1 cellular context compared by ENCODE assay signal in the genomic region with DNA sequence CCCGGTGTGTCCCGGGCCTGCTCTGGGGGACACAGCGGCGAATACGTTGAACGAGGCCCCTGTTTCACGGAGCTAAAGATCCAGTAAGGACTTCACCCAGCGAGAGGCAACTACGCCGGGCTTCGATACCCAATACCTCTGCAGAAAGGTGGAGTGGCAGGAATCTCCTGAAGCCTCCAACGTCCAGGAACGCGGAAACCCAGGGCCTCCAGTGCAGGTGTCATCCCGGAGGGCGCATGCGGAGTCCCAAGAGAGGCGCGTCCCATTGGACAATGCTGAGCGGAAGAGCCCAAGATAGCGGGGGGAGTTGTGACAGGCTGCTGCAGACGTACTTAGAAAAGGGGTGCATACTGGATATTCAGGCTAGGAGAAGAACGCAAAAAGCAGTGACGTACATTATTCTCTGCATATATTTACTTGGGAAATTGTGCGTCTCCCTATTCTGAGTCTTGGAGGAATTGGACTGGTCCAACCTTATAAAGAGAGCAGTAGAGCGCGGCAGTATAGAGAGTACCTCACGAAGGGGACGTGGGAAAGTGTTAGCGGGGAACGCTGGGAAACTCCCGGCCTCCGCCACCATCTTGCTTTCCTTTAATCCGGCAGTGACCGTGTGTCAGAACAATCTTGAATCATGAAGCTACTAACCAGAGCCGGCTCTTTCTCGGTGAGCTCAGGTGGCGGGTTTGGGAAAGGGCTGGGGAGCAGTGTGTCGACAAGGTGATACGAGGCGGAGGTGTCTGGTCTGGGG.
TF ChIP-seq lines count a peak whose summit lies in the region.

Gene UQCRC2, plus strand, starts transcription at position 569 of the 748 bp plus-strand sequence. Its CDS starts 63 bp downstream, at position 632.

TF ChIP-seq in HepG2, 621 proteins besides CTCF, POLR2A, EP300 and RAD21 (continued from another document and continues in another):
- TF ChIP-seq ZNF512B (CRISPR knock-in tag; IDR thresholded peaks at IDR 0.05; ENCODE audit: borderline replicate concordance), result no peak
- no peak; the same call in 1 of the 2 replicates for TF ChIP-seq DNMT3B (CRISPR knock-in tag; conservative IDR thresholded peaks at IDR 0.05)
- TF ChIP-seq PLRG1 (conservative IDR thresholded peaks at IDR 0.05), result no peak
- TF ChIP-seq HIVEP1 (CRISPR knock-in tag; IDR thresholded peaks at IDR 0.05), result peak; percentile 86
- TF ChIP-seq TCF7L2 (IDR thresholded peaks at IDR 0.05; ENCODE audit: low read depth, low read length), result no peak
- TF ChIP-seq RFXAP (CRISPR knock-in tag; IDR thresholded peaks at IDR 0.05; ENCODE audit: borderline replicate concordance), result 0 out of 2 replicates have a peak, but pooled peaks have one; percentile 50
- no peak for TF ChIP-seq ZNF703 (CRISPR knock-in tag; IDR thresholded peaks at IDR 0.05; ENCODE audit: borderline replicate concordance)
- peak; percentile 80 for TF ChIP-seq MIXL1 (CRISPR knock-in tag; IDR thresholded peaks at IDR 0.05)
- TF ChIP-seq ZNF558 (CRISPR knock-in tag; IDR thresholded peaks at IDR 0.05; ENCODE audit: borderline replicate concordance), result peak; percentile 96
- TF ChIP-seq, protein P1, sequence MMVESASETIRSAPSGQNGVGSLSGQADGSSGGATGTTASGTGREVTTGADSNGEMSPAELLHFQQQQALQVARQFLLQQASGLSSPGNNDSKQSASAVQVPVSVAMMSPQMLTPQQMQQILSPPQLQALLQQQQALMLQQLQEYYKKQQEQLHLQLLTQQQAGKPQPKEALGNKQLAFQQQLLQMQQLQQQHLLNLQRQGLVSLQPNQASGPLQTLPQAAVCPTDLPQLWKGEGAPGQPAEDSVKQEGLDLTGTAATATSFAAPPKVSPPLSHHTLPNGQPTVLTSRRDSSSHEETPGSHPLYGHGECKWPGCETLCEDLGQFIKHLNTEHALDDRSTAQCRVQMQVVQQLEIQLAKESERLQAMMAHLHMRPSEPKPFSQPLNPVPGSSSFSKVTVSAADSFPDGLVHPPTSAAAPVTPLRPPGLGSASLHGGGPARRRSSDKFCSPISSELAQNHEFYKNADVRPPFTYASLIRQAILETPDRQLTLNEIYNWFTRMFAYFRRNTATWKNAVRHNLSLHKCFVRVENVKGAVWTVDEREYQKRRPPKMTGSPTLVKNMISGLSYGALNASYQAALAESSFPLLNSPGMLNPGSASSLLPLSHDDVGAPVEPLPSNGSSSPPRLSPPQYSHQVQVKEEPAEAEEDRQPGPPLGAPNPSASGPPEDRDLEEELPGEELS (CRISPR knock-in tag; IDR thresholded peaks at IDR 0.05), result peak; percentile 44
- no peak for TF ChIP-seq CHD2 (IDR thresholded peaks at IDR 0.05; ENCODE audit: low read depth, low read length)
- no peak; the same call in 1 of the 2 replicates for TF ChIP-seq CENPT (CRISPR knock-in tag; IDR thresholded peaks at IDR 0.05; ENCODE audit: low read depth)
- TF ChIP-seq, protein P2, sequence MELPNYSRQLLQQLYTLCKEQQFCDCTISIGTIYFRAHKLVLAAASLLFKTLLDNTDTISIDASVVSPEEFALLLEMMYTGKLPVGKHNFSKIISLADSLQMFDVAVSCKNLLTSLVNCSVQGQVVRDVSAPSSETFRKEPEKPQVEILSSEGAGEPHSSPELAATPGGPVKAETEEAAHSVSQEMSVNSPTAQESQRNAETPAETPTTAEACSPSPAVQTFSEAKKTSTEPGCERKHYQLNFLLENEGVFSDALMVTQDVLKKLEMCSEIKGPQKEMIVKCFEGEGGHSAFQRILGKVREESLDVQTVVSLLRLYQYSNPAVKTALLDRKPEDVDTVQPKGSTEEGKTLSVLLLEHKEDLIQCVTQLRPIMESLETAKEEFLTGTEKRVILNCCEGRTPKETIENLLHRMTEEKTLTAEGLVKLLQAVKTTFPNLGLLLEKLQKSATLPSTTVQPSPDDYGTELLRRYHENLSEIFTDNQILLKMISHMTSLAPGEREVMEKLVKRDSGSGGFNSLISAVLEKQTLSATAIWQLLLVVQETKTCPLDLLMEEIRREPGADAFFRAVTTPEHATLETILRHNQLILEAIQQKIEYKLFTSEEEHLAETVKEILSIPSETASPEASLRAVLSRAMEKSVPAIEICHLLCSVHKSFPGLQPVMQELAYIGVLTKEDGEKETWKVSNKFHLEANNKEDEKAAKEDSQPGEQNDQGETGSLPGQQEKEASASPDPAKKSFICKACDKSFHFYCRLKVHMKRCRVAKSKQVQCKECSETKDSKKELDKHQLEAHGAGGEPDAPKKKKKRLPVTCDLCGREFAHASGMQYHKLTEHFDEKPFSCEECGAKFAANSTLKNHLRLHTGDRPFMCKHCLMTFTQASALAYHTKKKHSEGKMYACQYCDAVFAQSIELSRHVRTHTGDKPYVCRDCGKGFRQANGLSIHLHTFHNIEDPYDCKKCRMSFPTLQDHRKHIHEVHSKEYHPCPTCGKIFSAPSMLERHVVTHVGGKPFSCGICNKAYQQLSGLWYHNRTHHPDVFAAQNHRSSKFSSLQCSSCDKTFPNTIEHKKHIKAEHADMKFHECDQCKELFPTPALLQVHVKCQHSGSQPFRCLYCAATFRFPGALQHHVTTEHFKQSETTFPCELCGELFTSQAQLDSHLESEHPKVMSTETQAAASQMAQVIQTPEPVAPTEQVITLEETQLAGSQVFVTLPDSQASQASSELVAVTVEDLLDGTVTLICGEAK (IDR thresholded peaks at IDR 0.05), result no peak
- TF ChIP-seq, protein P2 (CRISPR knock-in tag; IDR thresholded peaks at IDR 0.05), result peak; percentile 80; the same call in 1 of the 2 replicates
- TF ChIP-seq PITX1 (CRISPR knock-in tag; IDR thresholded peaks at IDR 0.05), result peak; percentile 94
- TF ChIP-seq ZFP36L1 (CRISPR knock-in tag; IDR thresholded peaks at IDR 0.05), result peak; percentile 51; the same call in 1 of the 2 replicates
- TF ChIP-seq, protein P3, sequence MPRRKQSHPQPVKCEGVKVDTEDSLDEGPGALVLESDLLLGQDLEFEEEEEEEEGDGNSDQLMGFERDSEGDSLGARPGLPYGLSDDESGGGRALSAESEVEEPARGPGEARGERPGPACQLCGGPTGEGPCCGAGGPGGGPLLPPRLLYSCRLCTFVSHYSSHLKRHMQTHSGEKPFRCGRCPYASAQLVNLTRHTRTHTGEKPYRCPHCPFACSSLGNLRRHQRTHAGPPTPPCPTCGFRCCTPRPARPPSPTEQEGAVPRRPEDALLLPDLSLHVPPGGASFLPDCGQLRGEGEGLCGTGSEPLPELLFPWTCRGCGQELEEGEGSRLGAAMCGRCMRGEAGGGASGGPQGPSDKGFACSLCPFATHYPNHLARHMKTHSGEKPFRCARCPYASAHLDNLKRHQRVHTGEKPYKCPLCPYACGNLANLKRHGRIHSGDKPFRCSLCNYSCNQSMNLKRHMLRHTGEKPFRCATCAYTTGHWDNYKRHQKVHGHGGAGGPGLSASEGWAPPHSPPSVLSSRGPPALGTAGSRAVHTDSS (CRISPR knock-in tag; conservative IDR thresholded peaks at IDR 0.05), result no peak; the same call in 1 of the 2 replicates
- TF ChIP-seq MAFG (CRISPR knock-in tag; IDR thresholded peaks at IDR 0.05), result no peak
- peak; percentile 96 for TF ChIP-seq ZNF605 (CRISPR knock-in tag; IDR thresholded peaks at IDR 0.05)
- TF ChIP-seq, protein P4, sequence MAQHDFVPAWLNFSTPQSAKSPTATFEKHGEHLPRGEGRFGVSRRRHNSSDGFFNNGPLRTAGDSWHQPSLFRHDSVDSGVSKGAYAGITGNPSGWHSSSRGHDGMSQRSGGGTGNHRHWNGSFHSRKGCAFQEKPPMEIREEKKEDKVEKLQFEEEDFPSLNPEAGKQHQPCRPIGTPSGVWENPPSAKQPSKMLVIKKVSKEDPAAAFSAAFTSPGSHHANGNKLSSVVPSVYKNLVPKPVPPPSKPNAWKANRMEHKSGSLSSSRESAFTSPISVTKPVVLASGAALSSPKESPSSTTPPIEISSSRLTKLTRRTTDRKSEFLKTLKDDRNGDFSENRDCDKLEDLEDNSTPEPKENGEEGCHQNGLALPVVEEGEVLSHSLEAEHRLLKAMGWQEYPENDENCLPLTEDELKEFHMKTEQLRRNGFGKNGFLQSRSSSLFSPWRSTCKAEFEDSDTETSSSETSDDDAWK (CRISPR knock-in tag; IDR thresholded peaks at IDR 0.05), result no peak
- TF ChIP-seq RFX5 (IDR thresholded peaks at IDR 0.05; ENCODE audit: low read depth, low read length), result peak; percentile 18
- TF ChIP-seq TEAD2 (CRISPR knock-in tag; IDR thresholded peaks at IDR 0.05), result peak; percentile 65; the same call in 1 of the 2 replicates
- peak; percentile 66 for TF ChIP-seq ARNT2 (CRISPR knock-in tag; IDR thresholded peaks at IDR 0.05; ENCODE audit: low read depth)
- TF ChIP-seq TEAD3 (CRISPR knock-in tag; optimal IDR thresholded peaks at IDR 0.05; ENCODE audit: borderline replicate concordance), result peak; percentile 98
- TF ChIP-seq, protein P5, sequence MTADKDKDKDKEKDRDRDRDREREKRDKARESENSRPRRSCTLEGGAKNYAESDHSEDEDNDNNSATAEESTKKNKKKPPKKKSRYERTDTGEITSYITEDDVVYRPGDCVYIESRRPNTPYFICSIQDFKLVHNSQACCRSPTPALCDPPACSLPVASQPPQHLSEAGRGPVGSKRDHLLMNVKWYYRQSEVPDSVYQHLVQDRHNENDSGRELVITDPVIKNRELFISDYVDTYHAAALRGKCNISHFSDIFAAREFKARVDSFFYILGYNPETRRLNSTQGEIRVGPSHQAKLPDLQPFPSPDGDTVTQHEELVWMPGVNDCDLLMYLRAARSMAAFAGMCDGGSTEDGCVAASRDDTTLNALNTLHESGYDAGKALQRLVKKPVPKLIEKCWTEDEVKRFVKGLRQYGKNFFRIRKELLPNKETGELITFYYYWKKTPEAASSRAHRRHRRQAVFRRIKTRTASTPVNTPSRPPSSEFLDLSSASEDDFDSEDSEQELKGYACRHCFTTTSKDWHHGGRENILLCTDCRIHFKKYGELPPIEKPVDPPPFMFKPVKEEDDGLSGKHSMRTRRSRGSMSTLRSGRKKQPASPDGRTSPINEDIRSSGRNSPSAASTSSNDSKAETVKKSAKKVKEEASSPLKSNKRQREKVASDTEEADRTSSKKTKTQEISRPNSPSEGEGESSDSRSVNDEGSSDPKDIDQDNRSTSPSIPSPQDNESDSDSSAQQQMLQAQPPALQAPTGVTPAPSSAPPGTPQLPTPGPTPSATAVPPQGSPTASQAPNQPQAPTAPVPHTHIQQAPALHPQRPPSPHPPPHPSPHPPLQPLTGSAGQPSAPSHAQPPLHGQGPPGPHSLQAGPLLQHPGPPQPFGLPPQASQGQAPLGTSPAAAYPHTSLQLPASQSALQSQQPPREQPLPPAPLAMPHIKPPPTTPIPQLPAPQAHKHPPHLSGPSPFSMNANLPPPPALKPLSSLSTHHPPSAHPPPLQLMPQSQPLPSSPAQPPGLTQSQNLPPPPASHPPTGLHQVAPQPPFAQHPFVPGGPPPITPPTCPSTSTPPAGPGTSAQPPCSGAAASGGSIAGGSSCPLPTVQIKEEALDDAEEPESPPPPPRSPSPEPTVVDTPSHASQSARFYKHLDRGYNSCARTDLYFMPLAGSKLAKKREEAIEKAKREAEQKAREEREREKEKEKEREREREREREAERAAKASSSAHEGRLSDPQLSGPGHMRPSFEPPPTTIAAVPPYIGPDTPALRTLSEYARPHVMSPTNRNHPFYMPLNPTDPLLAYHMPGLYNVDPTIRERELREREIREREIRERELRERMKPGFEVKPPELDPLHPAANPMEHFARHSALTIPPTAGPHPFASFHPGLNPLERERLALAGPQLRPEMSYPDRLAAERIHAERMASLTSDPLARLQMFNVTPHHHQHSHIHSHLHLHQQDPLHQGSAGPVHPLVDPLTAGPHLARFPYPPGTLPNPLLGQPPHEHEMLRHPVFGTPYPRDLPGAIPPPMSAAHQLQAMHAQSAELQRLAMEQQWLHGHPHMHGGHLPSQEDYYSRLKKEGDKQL (CRISPR knock-in tag; IDR thresholded peaks at IDR 0.05; ENCODE audit: low read depth), result peak; percentile 69
- TF ChIP-seq ZNF839 (CRISPR knock-in tag; IDR thresholded peaks at IDR 0.05; ENCODE audit: borderline replicate concordance), result no peak
